ENCODE assay signal across 14 cellular contexts in genomic region chr12:118183711-118184110, GRCh38. TPM values are rescaled to one million over a fixed set of nuclear protein-coding genes. Genes with fewer than 3 reads are reported as not detected.
DNase-seq lines count a peak whose midpoint lies in the region; ATAC-seq, FAIRE-seq and TF ChIP-seq lines count a peak whose summit lies in the region.
"Had no signal": no experiment of that assay in that cellular context is flagged by ENCODE, and none has a peak within 500 bp of the region (broad histone marks: within the 10 kb centered on the region; RNA-seq: fewer than 3 reads in every experiment).

No MANE protein-coding gene starts in this region.

- H3K4me3 Mint-ChIP-seq in CD8-positive, alpha-beta memory T cell: no peak overlapping the region

- CTCF ChIA-PET in GM12878 (lab: Yijun Ruan, JAX): interaction anchor here (0.9 to 7.1 kb wide), 23 partner anchors 8 to 309 kb away, joined by 3 to 277 read pairs (median 5); partner anchors contain the start of genes PEBP1, SUDS3 and TAOK3
- CTCF ChIA-PET in CD8-positive, alpha-beta memory T cell (lab: Charles Lee): interaction anchor here (1.3 to 8.2 kb wide), 5 partner anchors 10 to 194 kb away, joined by 3 to 63 read pairs (median 3); partner anchors contain the start of gene SUDS3

- TF ChIP-seq POLR2A in GM12878 (IDR thresholded peaks at IDR 0.05; ENCODE audit: low read depth, low read length) (no peak), right lobe of liver (IDR thresholded peaks at IDR 0.05) (no peak)

- no peak for TF ChIP-seq RAD21 in GM12878 (IDR thresholded peaks at IDR 0.05; ENCODE audit: insufficient read depth, low read depth, low read length)

- no peaks in the 10 kb centered on the region for H3K9me3 Mint-ChIP-seq in CD8-positive, alpha-beta memory T cell

- no peak for DNase-seq in GM12878 (ENCODE audit: low read depth, low spot score)
- DNase-seq in right lobe of liver: no peak
- no peak for DNase-seq in CD8-positive, alpha-beta memory T cell
- no peak for DNase-seq in activated CD4-positive, alpha-beta T cell treated with anti-CD3 and anti-CD28 coated beads for 48 hours
- no peak for DNase-seq in NCI-H2081 treated with DMSO at 0.1 percent for 48 hours (lab: John Stamatoyannopoulos, UW)
- no peak for DNase-seq in WERI-Rb-1
- DNase-seq: activated CD8-positive, alpha-beta memory T cell treated with anti-CD3 and anti-CD28 coated beads, Interleukin-2, amount 50 U/mL, for 48 hours; NCI-H2029 treated with DMSO at 0.1 percent for 48 hours; NCI-H774; T-helper 2 cell had no signal

- in situ Hi-C loops in GM12878 (cut with MboI): loop anchor here (5.0 kb wide), 1 partner anchor 189 kb away; the partner anchor contains the start of gene TAOK3

- RAD21 ChIA-PET in GM12878 (lab: Charles Lee; ENCODE audit: unreplicated experiment): interaction anchor here (0.7 to 9.1 kb wide), 19 partner anchors 8 to 309 kb away, joined by 3 to 166 read pairs (median 5); partner anchors contain the start of genes PEBP1, SUDS3 and TAOK3

- H3K36me3 ChIP-seq in ACC112 (ENCODE audit: insufficient read depth, low read length) (no peaks in the 10 kb centered on the region), GM12878 (ENCODE audit: control insufficient read depth in 2 of 2, insufficient read depth in 2 of 2, low read length in 1 of 2) (peaks cover 9 to 12% of the 10 kb centered on the region in 2 experiments), right lobe of liver (peaks cover 0 to 17% (median 0%) of the 10 kb centered on the region in 4 donors), WERI-Rb-1 (no peaks in the 10 kb centered on the region; the same call in 1 of the 2 replicates)
- peaks cover 6% of the 10 kb centered on the region for H3K36me3 ChIP-seq in CD8-positive, alpha-beta memory T cell (ENCODE audit: insufficient read depth, low read length)

- H3K9ac ChIP-seq in GM12878 (ENCODE audit: control insufficient read depth, insufficient read depth, low read length): no peak overlapping the region

- SMC1A ChIA-PET in GM12878 (lab: Charles Lee; ENCODE audit: uncharacterized antibody, unreplicated experiment): interaction anchor here (0.6 to 6.5 kb wide), 25 partner anchors 9 to 222 kb away, joined by 3 to 185 read pairs (median 5); partner anchors contain the start of genes SUDS3 and TAOK3

- H3K27me3 Mint-ChIP-seq in CD8-positive, alpha-beta memory T cell: no peaks in the 10 kb centered on the region

- H3K27ac ChIP-seq in ACC112 (ENCODE audit: low read depth, low read length) (peak overlapping the region; percentile 40), GM12878 (ENCODE audit: control insufficient read depth, insufficient read depth) (peak overlapping the region; percentile 68; the same call in 1 of the 2 replicates), right lobe of liver (peak overlapping the region; percentile 40 to 79 (median 52)), WERI-Rb-1 (no peak overlapping the region)
- H3K27ac ChIP-seq in CD8-positive, alpha-beta memory T cell (ENCODE audit: low read depth, low read length): no peak overlapping the region
- H3K27ac ChIP-seq: RWPE1 had no signal

- FAIRE-seq in GM12878 (lab: Jason Lieb, UNC): no peak
- FAIRE-seq: endometrium had no signal

- H3K4me1 Mint-ChIP-seq in CD8-positive, alpha-beta memory T cell: peaks cover 19 to 30% (median 26%) of the 10 kb centered on the region in 3 donors

- peaks cover 5 to 39% (median 8%) of the 10 kb centered on the region in 3 donors for H3K36me3 Mint-ChIP-seq in CD8-positive, alpha-beta memory T cell

- H3K4me2 ChIP-seq in GM12878 (ENCODE audit: control insufficient read depth, insufficient read depth): 0 out of 2 replicates have a peak overlapping the region, but pooled peaks have one; percentile 1

- H4K20me1 ChIP-seq in GM12878 (ENCODE audit: control insufficient read depth, insufficient read depth): no peaks in the 10 kb centered on the region

- intact Hi-C loops in GM12878 (cut with micrococcal nuclease; ENCODE audit: unreplicated experiment) (loop anchor here (2.0 to 5.0 kb wide), 3 partner anchors 54 to 174 kb away; no protein-coding TSS in a partner anchor), right lobe of liver (cut with DNase I) (loop anchor here (5.0 to 10.0 kb wide), 2 partner anchors 191 to 194 kb away; partner anchors contain the start of genes SUDS3 (in 2 of the 2) and TAOK3 (in 1 of the 2))

- peak overlapping the region in 1 of 8 donors; percentile 12 for H3K27ac Mint-ChIP-seq in CD8-positive, alpha-beta memory T cell

- H3K79me2 ChIP-seq in ACC112 (ENCODE audit: control insufficient read depth, insufficient read depth, low read length, unreplicated experiment) (peaks cover 11% of the 10 kb centered on the region), GM12878 (ENCODE audit: control insufficient read depth, insufficient read depth, low read length) (no peaks in the 10 kb centered on the region)

- peak; percentile 24 for ATAC-seq in GM19467 (IDR thresholded peaks at IDR 0.05; ENCODE audit: unreplicated experiment)
- peak; percentile 24; the same call in 2 of the 3 replicates for ATAC-seq in GM12878
- peak in 1 of 4 donors; percentile 21 for ATAC-seq in right lobe of liver

- no peak for TF ChIP-seq CTCF in GM12878 (IDR thresholded peaks at IDR 0.05 in 2 of 3, conservative IDR thresholded peaks at IDR 0.05 in 1 of 3; ENCODE audit: control insufficient read depth in 2 of 3, extremely low read depth in 1 of 3, insufficient read depth in 1 of 3, low read depth in 3 of 3, low read length in 3 of 3)
- TF ChIP-seq CTCF in right lobe of liver (IDR thresholded peaks at IDR 0.05): no peak
- no peak for TF ChIP-seq CTCF in WERI-Rb-1 (IDR thresholded peaks at IDR 0.05; ENCODE audit: low read depth, low read length)

- no TSS peak for BruUV-seq in GM12878 (replicated peaks; lab: Mats Ljungman, UMichigan)

- POLR2A ChIA-PET in GM12878 (lab: Charles Lee): interaction anchor here (0.8 to 4.2 kb wide), 9 partner anchors 22 to 326 kb away, joined by 3 to 23 read pairs (median 4); partner anchors contain the start of gene SUDS3
- POLR2A ChIA-PET in CD8-positive, alpha-beta memory T cell (lab: Charles Lee): no interaction called here

- peaks cover 53% of the 10 kb centered on the region for H3K4me1 ChIP-seq in ACC112 (ENCODE audit: control insufficient read depth, insufficient read depth, low read length, unreplicated experiment)
- H3K4me1 ChIP-seq in GM12878 (ENCODE audit: control insufficient read depth, insufficient read depth, low read length): peaks cover 27% of the 10 kb centered on the region
- H3K4me1 ChIP-seq in right lobe of liver: peaks cover 0 to 20% (median 5%) of the 10 kb centered on the region in 4 donors
- no peaks in the 10 kb centered on the region for H3K4me1 ChIP-seq in CD8-positive, alpha-beta memory T cell (ENCODE audit: insufficient read depth, low read length)

- no peak for TF ChIP-seq EP300 in GM12878 (IDR thresholded peaks at IDR 0.05; ENCODE audit: borderline replicate concordance in 1 of 2, control insufficient read depth in 1 of 2, low read depth in 2 of 2, low read length in 2 of 2)

- H3K4me3 ChIP-seq in ACC112 (ENCODE audit: low read depth, low read length) (no peak overlapping the region), GM12878 (no peak overlapping the region), right lobe of liver (no peak overlapping the region), WERI-Rb-1 (ENCODE audit: low read depth, low read length) (no peak overlapping the region)
- no peak overlapping the region for H3K4me3 ChIP-seq in CD8-positive, alpha-beta memory T cell (ENCODE audit: low read length)

- H2AFZ ChIP-seq in ACC112 (ENCODE audit: low read length, unreplicated experiment): no peak overlapping the region
- no peak overlapping the region for H2AFZ ChIP-seq in GM12878 (ENCODE audit: control insufficient read depth, low read depth, low read length)

- H3K27me3 ChIP-seq in ACC112 (ENCODE audit: insufficient read depth, low read length) (no peaks in the 10 kb centered on the region), GM12878 (replicated peaks in 1 of 2; ENCODE audit: control insufficient read depth in 2 of 2, insufficient read depth in 2 of 2, low read length in 1 of 2) (no peaks in the 10 kb centered on the region), right lobe of liver (no peaks in the 10 kb centered on the region), WERI-Rb-1 (ENCODE audit: insufficient read depth, low read depth, severe bottlenecking) (no peaks in the 10 kb centered on the region)
- H3K27me3 ChIP-seq in CD8-positive, alpha-beta memory T cell (ENCODE audit: insufficient read depth, low read length, poor library complexity, severe bottlenecking): no peaks in the 10 kb centered on the region

- H3K9me3 ChIP-seq in GM12878 (replicated peaks; ENCODE audit: control insufficient read depth, insufficient read depth, low read length) (no peaks in the 10 kb centered on the region), right lobe of liver (no peaks in the 10 kb centered on the region), WERI-Rb-1 (ENCODE audit: severe bottlenecking) (no peaks in the 10 kb centered on the region)
- H3K9me3 ChIP-seq in CD8-positive, alpha-beta memory T cell (ENCODE audit: low read length): no peaks in the 10 kb centered on the region

RNA-seq across cellular contexts. Expression of gene PEBP1, which starts 47.8 kb away (rescaled TPM):
- total RNA-seq in GM12878 (2013; cell fraction: nucleolus; rRNA removed): 11.8 and 17.9 TPM in 2 replicates
- total RNA-seq in GM12878 (2014; rRNA removed) (222 and 228 TPM in 2 replicates), GM12878 (2014; rRNA removed; fragmentation: Illumina TruSeq; extraction: Trizol) (181 and 208 TPM in 2 replicates), GM12878 (2021) (186 and 193 TPM in 2 replicates), right lobe of liver (100 to 1,000 TPM; 511 to 916 (median 654) TPM)
- 97.1 TPM for polyA plus RNA-seq in GM12878 (2011; ENCODE audit: low read depth)
- polyA plus RNA-seq in GM12878 (2011; rRNA removed) (147 and 217 TPM in 2 replicates), GM12878 (2014; fragmentation: Illumina TruSeq; extraction: Trizol) (153 and 203 TPM in 2 replicates), GM12878 (2014; fragmentation: Nextera tagmentation; extraction: Ambion mirVana) (100 to 1,000 TPM in 1 of 2 experiments, 10 to 100 TPM in 1; 79.4 to 150 TPM), GM12878 (2014; rRNA removed) (179 and 205 TPM in 2 replicates), GM12878 (2016; fragmentation: Nextera tagmentation; extraction: Ambion mirVana) (100 to 1,000 TPM; 413 to 415 TPM)
- polyA plus RNA-seq in GM12878 (2011; cell fraction: cytosol; rRNA removed): 244 and 255 TPM in 2 replicates
- 105 and 119 TPM in 2 replicates for polyA plus RNA-seq in GM12878 (2011; cell fraction: nucleus; rRNA removed)
- 140 and 147 TPM in 2 replicates for polyA plus RNA-seq in GM12878 (2012)
- 85.2 and 117 TPM in 2 replicates for polyA minus RNA-seq in GM12878 (2011; rRNA and poly(A)+ RNA removed)
- 50.8 and 57.1 TPM in 2 replicates for polyA minus RNA-seq in GM12878 (2011; cell fraction: cytosol; rRNA and poly(A)+ RNA removed)
- polyA minus RNA-seq in GM12878 (2011; cell fraction: nucleus; rRNA and poly(A)+ RNA removed): 14.5 and 28.7 TPM in 2 replicates
- total RNA-seq in CD8-positive, alpha-beta memory T cell: 100 to 1,000 TPM; 140 to 142 TPM
- polyA plus RNA-seq in CD8-positive, alpha-beta memory T cell: 317 TPM

Comparison
In these comparisons a context has a peak if more than half of its experiments do, and no peak if none do; other contexts are left out.
1. H3K27ac ChIP-seq: peak in ACC112 (single experiment), GM12878 (single experiment) and right lobe of liver (3 of 3); none in CD8-positive, alpha-beta memory T cell (single experiment) and WERI-Rb-1 (single experiment).